Comparison of ENCODE assay signal across 7 cellular contexts in genomic region chr7:100825760-100826545, GRCh38. TPM values are rescaled to one million over a fixed set of nuclear protein-coding genes. Genes with fewer than 3 reads are reported as not detected.
DNase-seq lines count a peak whose midpoint lies in the region; ATAC-seq, FAIRE-seq and TF ChIP-seq lines count a peak whose summit lies in the region.

No MANE protein-coding gene starts in this region.

- H3K79me2 ChIP-seq in Loucy (ENCODE audit: insufficient read depth, low read length) (no peaks in the 10 kb centered on the region), mesendoderm (ENCODE audit: control insufficient read depth, insufficient read depth, low read length) (peaks cover 43% of the 10 kb centered on the region)

- no peak overlapping the region for H2BK5ac ChIP-seq in mesendoderm (ENCODE audit: low read length)

- H2AFZ ChIP-seq in Loucy (ENCODE audit: low read length): no peak overlapping the region

- DNase-seq in Daoy (ENCODE audit: low read depth) (peak; percentile 71), bronchial epithelial cell (ENCODE audit: low read depth) (peak; percentile 36), mesendoderm (peak; percentile 37), globus pallidus (ENCODE audit: low spot score) (no peak)

- no peak overlapping the region for H4K5ac ChIP-seq in mesendoderm (ENCODE audit: low read length)

- TF ChIP-seq CTCF in Loucy (conservative IDR thresholded peaks at IDR 0.05; ENCODE audit: low read length) (peak; percentile 44), bronchial epithelial cell (IDR thresholded peaks at IDR 0.05; ENCODE audit: insufficient read depth, low read length, severe bottlenecking) (peak; percentile 19)

- H3K36me3 ChIP-seq in Loucy (ENCODE audit: insufficient read depth, low read length): no peaks in the 10 kb centered on the region
- peaks cover 21% of the 10 kb centered on the region for H3K36me3 ChIP-seq in bronchial epithelial cell (ENCODE audit: control insufficient read depth, insufficient read depth, low read length)
- H3K36me3 ChIP-seq in mesendoderm (ENCODE audit: control insufficient read depth, insufficient read depth, low read length): peaks cover 21% of the 10 kb centered on the region

- no peak overlapping the region for H2BK120ac ChIP-seq in mesendoderm (ENCODE audit: low read depth, low read length)

- no peak overlapping the region for H2BK15ac ChIP-seq in mesendoderm (replicated peaks; ENCODE audit: low read depth)

- H3K4me1 ChIP-seq in Loucy (ENCODE audit: insufficient read depth, low read length, poor library complexity, severe bottlenecking) (peaks cover 9% of the 10 kb centered on the region), mesendoderm (ENCODE audit: control insufficient read depth, low read depth, low read length) (peaks cover 2% of the 10 kb centered on the region)

- no peaks in the 10 kb centered on the region for H4K20me1 ChIP-seq in Loucy (ENCODE audit: insufficient read depth, low read length, poor library complexity, severe bottlenecking)

- peak overlapping the region; percentile 94 for H3K18ac ChIP-seq in mesendoderm (ENCODE audit: low read length)

- no peak overlapping the region for H3K4ac ChIP-seq in mesendoderm (ENCODE audit: low read depth, low read length)

- no peak overlapping the region for H3K23ac ChIP-seq in mesendoderm (ENCODE audit: low read length)

- no peak overlapping the region for H2AK5ac ChIP-seq in mesendoderm (ENCODE audit: low read length)

- no peaks in the 10 kb centered on the region for H3F3A ChIP-seq in Loucy (ENCODE audit: low read depth)

- no peak overlapping the region for H3K4me3 ChIP-seq in Loucy (ENCODE audit: low read length, poor library complexity, severe bottlenecking)
- H3K4me3 ChIP-seq in bronchial epithelial cell (ENCODE audit: low read depth, low read length): peak overlapping the region; percentile 69
- H3K4me3 ChIP-seq in mesendoderm (ENCODE audit: low read length): peak overlapping the region; percentile 97

- WGBS in mesendoderm (ENCODE audit: extremely low coverage, insufficient coverage, low lambda C conversion rate): no CpG with 5 or more reads among the region's 18 CpGs

- no peak overlapping the region for H3K27ac ChIP-seq in mesendoderm (ENCODE audit: low read depth, low read length)

- H3K79me1 ChIP-seq in mesendoderm (ENCODE audit: low read length): peaks cover 27% of the 10 kb centered on the region

- H3K4me2 ChIP-seq in Loucy (ENCODE audit: low read depth, low read length, poor library complexity, severe bottlenecking) (no peak overlapping the region), mesendoderm (ENCODE audit: low read length) (peak overlapping the region; percentile 87)

- H3K9me2 ChIP-seq in Loucy (replicated peaks; ENCODE audit: low read depth, low read length): no peaks in the 10 kb centered on the region

- no peak overlapping the region for H4K8ac ChIP-seq in mesendoderm (ENCODE audit: low read depth, low read length)

- no peaks in the 10 kb centered on the region for H3K9me3 ChIP-seq in Loucy (ENCODE audit: insufficient read depth, low read depth, low read length)

- peak overlapping the region; percentile 88 for H3K56ac ChIP-seq in mesendoderm (ENCODE audit: low read length)

- no peak overlapping the region for H3K9ac ChIP-seq in Loucy (ENCODE audit: low read depth, low read length, poor library complexity, severe bottlenecking)
- H3K9ac ChIP-seq in mesendoderm (ENCODE audit: low read length): peak overlapping the region; percentile 86

- ATAC-seq in HG02840 (IDR thresholded peaks at IDR 0.05; ENCODE audit: low FRiP score, unreplicated experiment) (no peak), GM19035 (IDR thresholded peaks at IDR 0.05; ENCODE audit: unreplicated experiment) (no peak)

- FAIRE-seq in bronchial epithelial cell (lab: Jason Lieb, UNC): peak; percentile 58

- H3K27me3 ChIP-seq in Loucy (ENCODE audit: insufficient read depth, low read length, poor library complexity, severe bottlenecking) (peaks cover 8% of the 10 kb centered on the region), bronchial epithelial cell (ENCODE audit: control insufficient read depth, insufficient read depth, low read length) (no peaks in the 10 kb centered on the region), mesendoderm (ENCODE audit: insufficient read depth, low read length, poor library complexity) (no peaks in the 10 kb centered on the region)

RNA-seq across cellular contexts. Expression of gene EPHB4, which starts 1.4 kb away (rescaled TPM):
- total RNA-seq in Daoy (2014; rRNA removed; shearing (Covaris generic)): 57.5 and 62.5 TPM in 2 replicates
- 104 and 153 TPM in 2 replicates for total RNA-seq in bronchial epithelial cell
- polyA plus RNA-seq in mesendoderm (2013, experiment 1 of 2): 64.2 TPM
- polyA plus RNA-seq in mesendoderm (2013, experiment 2 of 2): 64.1 TPM

RNA-seq across cellular contexts. Expression of gene SLC12A9, which starts 26.6 kb away (rescaled TPM):
- total RNA-seq in Daoy (2014; rRNA removed; shearing (Covaris generic)): 14.1 and 18.1 TPM in 2 replicates
- 6.5 and 7.6 TPM in 2 replicates for total RNA-seq in bronchial epithelial cell
- 16.0 TPM for polyA plus RNA-seq in mesendoderm (2013, experiment 1 of 2)
- 16.1 TPM for polyA plus RNA-seq in mesendoderm (2013, experiment 2 of 2)

RNA-seq across cellular contexts. Expression of gene TRIP6, which starts 41.2 kb away (rescaled TPM):
- total RNA-seq in Daoy (2014; rRNA removed; shearing (Covaris generic)): 203 and 238 TPM in 2 replicates
- 33.0 and 70.3 TPM in 2 replicates for total RNA-seq in bronchial epithelial cell
- 84.1 TPM for polyA plus RNA-seq in mesendoderm (2013, experiment 1 of 2)
- polyA plus RNA-seq in mesendoderm (2013, experiment 2 of 2): 85.5 TPM

RNA-seq across cellular contexts. Expression of gene SRRT, which starts 49.0 kb away (rescaled TPM):
- total RNA-seq in Daoy (2014; rRNA removed; shearing (Covaris generic)): 93.0 and 116 TPM in 2 replicates
- total RNA-seq in bronchial epithelial cell: 26.9 and 29.3 TPM in 2 replicates
- 168 TPM for polyA plus RNA-seq in mesendoderm (2013, experiment 1 of 2)
- polyA plus RNA-seq in mesendoderm (2013, experiment 2 of 2): 157 TPM
